In the genomic region with DNA sequence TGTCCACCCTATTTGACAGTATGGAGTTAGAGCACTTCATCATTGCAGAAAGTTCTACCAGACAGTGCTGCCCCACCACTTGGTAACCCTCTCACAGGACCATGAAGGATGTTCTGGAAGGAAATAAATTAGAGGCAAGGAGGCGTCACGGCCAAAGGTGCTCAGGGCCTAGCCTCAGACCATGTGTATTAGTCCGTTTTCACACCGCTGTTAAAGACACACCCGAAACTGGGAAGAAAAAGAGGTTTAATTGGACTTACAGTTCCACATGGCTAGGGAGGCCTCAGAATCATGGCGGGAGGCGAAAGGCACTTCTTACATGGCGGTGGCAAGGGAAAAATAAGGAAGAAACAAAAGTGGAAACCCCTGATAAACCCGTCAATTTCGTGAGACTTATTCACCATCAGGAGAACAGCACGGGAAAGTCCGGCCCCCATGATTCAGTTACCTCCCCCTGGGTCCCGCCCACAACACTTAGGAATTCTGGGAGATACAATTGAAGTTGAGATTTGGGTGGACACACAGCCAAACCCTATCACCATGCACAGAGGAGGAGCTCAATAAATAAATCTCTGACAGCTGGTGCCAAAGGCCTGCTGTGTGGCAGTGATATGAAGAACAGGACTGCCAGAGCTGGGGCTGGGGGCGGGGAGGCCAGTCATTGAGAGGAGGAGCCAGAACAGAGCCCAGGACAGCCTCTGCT, we compare ENCODE assay signal across 2 cellular contexts.
TF ChIP-seq lines count a peak whose summit lies in the region.

No MANE protein-coding gene starts in this region.

TF ChIP-seq in HCT116, 20 proteins besides CTCF, POLR2A, EP300 and RAD21 (continued from another document):
- TF ChIP-seq, protein P1, sequence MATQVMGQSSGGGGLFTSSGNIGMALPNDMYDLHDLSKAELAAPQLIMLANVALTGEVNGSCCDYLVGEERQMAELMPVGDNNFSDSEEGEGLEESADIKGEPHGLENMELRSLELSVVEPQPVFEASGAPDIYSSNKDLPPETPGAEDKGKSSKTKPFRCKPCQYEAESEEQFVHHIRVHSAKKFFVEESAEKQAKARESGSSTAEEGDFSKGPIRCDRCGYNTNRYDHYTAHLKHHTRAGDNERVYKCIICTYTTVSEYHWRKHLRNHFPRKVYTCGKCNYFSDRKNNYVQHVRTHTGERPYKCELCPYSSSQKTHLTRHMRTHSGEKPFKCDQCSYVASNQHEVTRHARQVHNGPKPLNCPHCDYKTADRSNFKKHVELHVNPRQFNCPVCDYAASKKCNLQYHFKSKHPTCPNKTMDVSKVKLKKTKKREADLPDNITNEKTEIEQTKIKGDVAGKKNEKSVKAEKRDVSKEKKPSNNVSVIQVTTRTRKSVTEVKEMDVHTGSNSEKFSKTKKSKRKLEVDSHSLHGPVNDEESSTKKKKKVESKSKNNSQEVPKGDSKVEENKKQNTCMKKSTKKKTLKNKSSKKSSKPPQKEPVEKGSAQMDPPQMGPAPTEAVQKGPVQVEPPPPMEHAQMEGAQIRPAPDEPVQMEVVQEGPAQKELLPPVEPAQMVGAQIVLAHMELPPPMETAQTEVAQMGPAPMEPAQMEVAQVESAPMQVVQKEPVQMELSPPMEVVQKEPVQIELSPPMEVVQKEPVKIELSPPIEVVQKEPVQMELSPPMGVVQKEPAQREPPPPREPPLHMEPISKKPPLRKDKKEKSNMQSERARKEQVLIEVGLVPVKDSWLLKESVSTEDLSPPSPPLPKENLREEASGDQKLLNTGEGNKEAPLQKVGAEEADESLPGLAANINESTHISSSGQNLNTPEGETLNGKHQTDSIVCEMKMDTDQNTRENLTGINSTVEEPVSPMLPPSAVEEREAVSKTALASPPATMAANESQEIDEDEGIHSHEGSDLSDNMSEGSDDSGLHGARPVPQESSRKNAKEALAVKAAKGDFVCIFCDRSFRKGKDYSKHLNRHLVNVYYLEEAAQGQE (IDR thresholded peaks at IDR 0.05; ENCODE audit: low read depth) = no peak
- TF ChIP-seq POLR2AphosphoS5 (IDR thresholded peaks at IDR 0.05; ENCODE audit: low read depth, low read length) = no peak
- TF ChIP-seq ZFX (IDR thresholded peaks at IDR 0.05) = no peak

TF ChIP-seq in SK-N-SH, 30 proteins besides CTCF, POLR2A, EP300 and RAD21 (continued from another document):
- TF ChIP-seq FOSL2 (IDR thresholded peaks at IDR 0.05; ENCODE audit: borderline replicate concordance, low read depth) (no peak), GABPA (IDR thresholded peaks at IDR 0.05; ENCODE audit: low read depth) (no peak), GATA2 (CRISPR knock-in tag; IDR thresholded peaks at IDR 0.05) (no peak), FOXJ3 (CRISPR knock-in tag; IDR thresholded peaks at IDR 0.05) (no peak), RXRA (IDR thresholded peaks at IDR 0.05; ENCODE audit: borderline replicate concordance, low read depth) (no peak), EZH2phosphoT487 (IDR thresholded peaks at IDR 0.05; ENCODE audit: borderline replicate concordance, low read depth) (no peak)
- TF ChIP-seq, protein P2, sequence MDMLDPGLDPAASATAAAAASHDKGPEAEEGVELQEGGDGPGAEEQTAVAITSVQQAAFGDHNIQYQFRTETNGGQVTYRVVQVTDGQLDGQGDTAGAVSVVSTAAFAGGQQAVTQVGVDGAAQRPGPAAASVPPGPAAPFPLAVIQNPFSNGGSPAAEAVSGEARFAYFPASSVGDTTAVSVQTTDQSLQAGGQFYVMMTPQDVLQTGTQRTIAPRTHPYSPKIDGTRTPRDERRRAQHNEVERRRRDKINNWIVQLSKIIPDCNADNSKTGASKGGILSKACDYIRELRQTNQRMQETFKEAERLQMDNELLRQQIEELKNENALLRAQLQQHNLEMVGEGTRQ (IDR thresholded peaks at IDR 0.05; ENCODE audit: borderline replicate concordance, low read depth, low read length) = no peak
